In genomic region chr1:182368369-182368768, GRCh38 we compare ENCODE assay signal across 29 cellular contexts. TPM values are rescaled to one million over a fixed set of nuclear protein-coding genes. Genes with fewer than 3 reads are reported as not detected.
"Had no signal": no experiment of that assay in that cellular context is flagged by ENCODE, and none has a peak within 500 bp of the region (broad histone marks: within the 10 kb centered on the region; RNA-seq: fewer than 3 reads in every experiment).

No MANE protein-coding gene starts in this region.

- H3K9me3 Mint-ChIP-seq: activated T-cell treated with anti-CD3 and anti-CD28 coated beads, Interleukin-2, amount 50 U/mL, for 72 hours; nephron progenitor cell; type B pancreatic cell had no signal

- H3K9me3 ChIP-seq: adrenal gland, breast epithelium, esophagus muscularis mucosa, stomach had no signal

- FAIRE-seq: astrocyte, keratinocyte had no signal

- ATAC-seq: left lobe of liver had no signal

- H3K4me1 Mint-ChIP-seq: nephron progenitor cell had no signal

- H3K36me3 ChIP-seq: adrenal gland, breast epithelium, esophagus muscularis mucosa, stomach, WERI-Rb-1 had no signal

- H3K27ac ChIP-seq: adrenal gland, esophagus muscularis mucosa, stomach, WERI-Rb-1 had no signal

- H3K4me1 ChIP-seq: breast epithelium had no signal

- H3K4me3 ChIP-seq: adrenal gland, breast epithelium, esophagus muscularis mucosa, lung, stomach had no signal

- DNase-seq: activated CD4-positive, alpha-beta T cell treated with anti-CD3 and anti-CD28 coated beads for 1 hour; activated CD8-positive, alpha-beta memory T cell treated with anti-CD3 and anti-CD28 coated beads for 24 hours; activated gamma-delta T cell treated with Interleukin-2 at 50 U/mL for 16 hours; activated T-cell treated with anti-CD3 and anti-CD28 coated beads, Interleukin-2, amount 50 U/mL, for 72 hours; adrenal gland; cerebellar nuclear complex; effector CD4-positive, alpha-beta T cell; hippocampal formation; midbrain; nephron progenitor cell; occipital lobe; posterior cingulate gyrus; retina; stimulated activated CD4-positive, alpha-beta T cell treated with anti-CD3 and anti-CD28 coated beads, Interleukin-12 subunit alpha, Interleukin-12 subunit beta, amount 100 ng/mL, for 4 hours; stimulated activated CD4-positive, alpha-beta T cell treated with anti-CD3 and anti-CD28 coated beads, Interleukin-1b, Interleukin-23, amount 100 ng/mL, for 48 hours; stomach; WERI-Rb-1 had no signal

- H3K27me3 ChIP-seq: adrenal gland, breast epithelium, esophagus muscularis mucosa, stomach had no signal

- H3K36me3 Mint-ChIP-seq: activated naive CD4-positive, alpha-beta T cell treated with anti-CD3 and anti-CD28 coated beads, Interleukin-2, amount 50 U/mL, for 72 hours; type B pancreatic cell had no signal

- H3K4me3 Mint-ChIP-seq: activated T-cell treated with anti-CD3 and anti-CD28 coated beads, Interleukin-2, amount 50 U/mL, for 72 hours; nephron progenitor cell; type B pancreatic cell had no signal

- H3K27ac Mint-ChIP-seq: activated naive CD4-positive, alpha-beta T cell treated with anti-CD3 and anti-CD28 coated beads, Interleukin-2, amount 50 U/mL, for 72 hours; activated T-cell treated with anti-CD3 and anti-CD28 coated beads, Interleukin-2, amount 50 U/mL, for 72 hours; nephron progenitor cell; type B pancreatic cell had no signal

RNA-seq across cellular contexts. Expression of gene TEDDM1, which starts 32.1 kb away (rescaled TPM):
- total RNA-seq: activated naive CD4-positive, alpha-beta T cell treated with anti-CD3 and anti-CD28 coated beads, Interleukin-2, amount 50 U/mL, for 72 hours; activated T-cell treated with anti-CD3 and anti-CD28 coated beads, Interleukin-2, amount 50 U/mL, for 72 hours; adrenal gland; astrocyte; breast epithelium; esophagus muscularis mucosa; fibroblast of villous mesenchyme; glomerular endothelial cell; left lobe of liver; lung; occipital lobe; stomach; T-helper 2 cell treated with Interferon-gamma antibody and Interleukin-4, amounts not matched to agents 100 ng/mL and 5 ng/mL, for 36 hours; temporal lobe had no signal
- polyA plus RNA-seq: adrenal gland, keratinocyte, lung, stomach had no signal
